Comparison of ENCODE assay signal across 11 cellular contexts in genomic region chr16:8864480-8864879, GRCh38. TPM values are rescaled to one million over a fixed set of nuclear protein-coding genes. Genes with fewer than 3 reads are reported as not detected.
DNase-seq lines count a peak whose midpoint lies in the region; ATAC-seq, FAIRE-seq and TF ChIP-seq lines count a peak whose summit lies in the region.
"Had no signal": no experiment of that assay in that cellular context is flagged by ENCODE, and none has a peak within 500 bp of the region (broad histone marks: within the 10 kb centered on the region; RNA-seq: fewer than 3 reads in every experiment).

No MANE protein-coding gene starts in this region.

- no peaks in the 10 kb centered on the region for H3K9me3 ChIP-seq in CD4-positive, alpha-beta T cell (ENCODE audit: control insufficient read depth, low read length)
- H3K9me3 ChIP-seq in HUES6 (ENCODE audit: control insufficient read depth, insufficient read depth, low read depth, low read length) = no peaks in the 10 kb centered on the region
- no peaks in the 10 kb centered on the region for H3K9me3 ChIP-seq in H1 (ENCODE audit: insufficient read depth in 2 of 2, low read depth in 1 of 2, low read length in 1 of 2)
- H3K9me3 ChIP-seq in neural progenitor cell (ENCODE audit: low read depth) = no peaks in the 10 kb centered on the region

- no peak for TF ChIP-seq RAD21 in H1 (IDR thresholded peaks at IDR 0.05 in 1 of 2, conservative IDR thresholded peaks at IDR 0.05 in 1 of 2; ENCODE audit: low read depth in 2 of 2, low read length in 2 of 2)

- ATAC-seq in CD4-positive, alpha-beta T cell (ENCODE audit: poor library complexity) = no peak
- no peak for ATAC-seq in HG02973 (IDR thresholded peaks at IDR 0.05; ENCODE audit: unreplicated experiment)

- H2AK5ac ChIP-seq in H1 (ENCODE audit: low read depth, low read length) = 0 out of 2 replicates have a peak overlapping the region, but pooled peaks have one; percentile 5

- H4K20me1 ChIP-seq in H1 (replicated peaks in 1 of 2; ENCODE audit: control insufficient read depth in 1 of 2, insufficient read depth in 2 of 2, low read length in 2 of 2) = peaks cover 38 to 55% of the 10 kb centered on the region in 2 experiments
- H4K20me1 ChIP-seq in neural progenitor cell (ENCODE audit: low read depth) = peaks cover 87% of the 10 kb centered on the region

- H3K79me2 ChIP-seq in H1 (ENCODE audit: control insufficient read depth in 1 of 2, insufficient read depth in 2 of 2, low read length in 2 of 2) (peaks cover 51 to 83% of the 10 kb centered on the region in 2 experiments), neural progenitor cell (ENCODE audit: low read depth) (peaks cover 93% of the 10 kb centered on the region)

- H3K23me2 ChIP-seq in H1 (ENCODE audit: low read depth, low read length) = peaks cover 22% of the 10 kb centered on the region

- no peak overlapping the region; the same call in 1 of the 2 replicates for H4K8ac ChIP-seq in H1 (ENCODE audit: extremely low read depth, insufficient read depth, low read length)

- intact Hi-C loops in CD4-positive, alpha-beta T cell (cut with DNase I, micrococcal nuclease) = loop anchor here in 1 of 2 experiments (10.0 kb wide), 1 partner anchor 1880 kb away; the partner anchor contains the start of gene NUBP1

- no peak overlapping the region for H3K14ac ChIP-seq in H1 (ENCODE audit: insufficient read length)

- H3K27me3 Mint-ChIP-seq in CD4-positive, alpha-beta T cell = no peaks in the 10 kb centered on the region
- H3K27me3 Mint-ChIP-seq in neural progenitor cell (ENCODE audit: insufficient read depth, low read depth) = peaks cover 8% of the 10 kb centered on the region

- no peak overlapping the region for H3K9ac ChIP-seq in HUES6 (ENCODE audit: low read length)
- H3K9ac ChIP-seq in H1 (replicated peaks in 1 of 4; ENCODE audit: extremely low read depth in 1 of 4, low read depth in 3 of 4, low read length in 3 of 4) = no peak overlapping the region
- H3K9ac ChIP-seq in neural progenitor cell = no peak overlapping the region

- H4K5ac ChIP-seq in H1 (ENCODE audit: insufficient read length, low read depth, low read length) = no peak overlapping the region

- peak overlapping the region; percentile 83; the same call in 1 of the 2 replicates for H3K18ac ChIP-seq in H1 (ENCODE audit: extremely low read depth, low read length)

- H3K27ac ChIP-seq in CD4-positive, alpha-beta T cell (ENCODE audit: low read depth, low read length) = no peak overlapping the region
- no peak overlapping the region for H3K27ac ChIP-seq in HUES6 (ENCODE audit: low read depth, low read length)
- no peak overlapping the region; the same call in 1 of the 2 replicates for H3K27ac ChIP-seq in H1 (ENCODE audit: low read depth, low read length)
- H3K27ac ChIP-seq in neural progenitor cell = peak overlapping the region; percentile 23

- H3K4me1 Mint-ChIP-seq in CD4-positive, alpha-beta T cell (ENCODE audit: low read depth) = peaks cover 42% of the 10 kb centered on the region
- peaks cover 57% of the 10 kb centered on the region for H3K4me1 Mint-ChIP-seq in neural progenitor cell

- no peak for TF ChIP-seq EP300 in H1 (IDR thresholded peaks at IDR 0.05; ENCODE audit: borderline replicate concordance in 1 of 2, low read depth in 2 of 2, low read length in 2 of 2)

- H3K56ac ChIP-seq in H1 (replicated peaks; ENCODE audit: insufficient read length, low read depth, low read length) = no peak overlapping the region

- peak overlapping the region; percentile 40 for H3K27ac Mint-ChIP-seq in CD4-positive, alpha-beta T cell
- peak overlapping the region; percentile 32 for H3K27ac Mint-ChIP-seq in neural progenitor cell

- H3K23ac ChIP-seq in H1 (ENCODE audit: insufficient read length) = no peak overlapping the region

- H3K4me3 Mint-ChIP-seq in CD4-positive, alpha-beta T cell = peak overlapping the region; percentile 30
- no peak overlapping the region for H3K4me3 Mint-ChIP-seq in neural progenitor cell

- peak overlapping the region; percentile 94 for H2BK5ac ChIP-seq in H1 (ENCODE audit: low read depth, low read length)

- CTCF ChIA-PET in CD4-positive, alpha-beta T cell (lab: Charles Lee) = no interaction called here
- CTCF ChIA-PET in H1 (lab: Charles Lee; ENCODE audit: partially characterized antibody) = interaction anchor here (1.0 to 10.5 kb wide), 8 partner anchors 10 to 186 kb away, joined by 3 to 90 read pairs (median 11); partner anchors contain the start of gene LITAFD

- H3K4me1 ChIP-seq in HUES6 (ENCODE audit: control insufficient read depth, insufficient read depth, low read length) (peaks cover 42% of the 10 kb centered on the region), H1 (replicated peaks in 1 of 4; ENCODE audit: control insufficient read depth in 3 of 4, insufficient read depth in 4 of 4, low read length in 3 of 4) (peaks cover 22 to 48% (median 34%) of the 10 kb centered on the region in 4 experiments), neural progenitor cell (peaks cover 38% of the 10 kb centered on the region)

- no peak for TF ChIP-seq CTCF in CD4-positive, alpha-beta T cell (IDR thresholded peaks at IDR 0.05)
- TF ChIP-seq CTCF in H1 (IDR thresholded peaks at IDR 0.05; ENCODE audit: control extremely low read depth in 1 of 3, insufficient read depth in 1 of 3, low read depth in 1 of 3, low read length in 3 of 3) = no peak
- TF ChIP-seq CTCF in neural progenitor cell (IDR thresholded peaks at IDR 0.05) = no peak

- H3K27me3 ChIP-seq in CD4-positive, alpha-beta T cell (ENCODE audit: control insufficient read depth, insufficient read depth, low read length) = no peaks in the 10 kb centered on the region
- no peaks in the 10 kb centered on the region for H3K27me3 ChIP-seq in HUES6 (ENCODE audit: control insufficient read depth, insufficient read depth, low read length)
- no peaks in the 10 kb centered on the region for H3K27me3 ChIP-seq in H1 (replicated peaks in 1 of 4; ENCODE audit: control insufficient read depth in 3 of 4, extremely low read depth in 1 of 4, insufficient read depth in 3 of 4, low read length in 3 of 4)
- H3K27me3 ChIP-seq in neural progenitor cell = no peaks in the 10 kb centered on the region

- no peak for DNase-seq in CD4-positive, alpha-beta T cell
- DNase-seq in H1 (ENCODE audit: low read depth in 1 of 2, low spot score in 2 of 2) (no peak), neural progenitor cell (ENCODE audit: low spot score) (no peak), NCI-H2029 (lab: John Stamatoyannopoulos, UW) (no peak), NCI-H1092 treated with DMSO at 0.1 percent for 48 hours (lab: John Stamatoyannopoulos, UW) (no peak), NCI-H1105 treated with DMSO at 0.1 percent for 48 hours (lab: John Stamatoyannopoulos, UW) (no peak)
- DNase-seq: effector CD8-positive, alpha-beta T cell; NCI-H446 treated with DMSO at 0.1 percent for 48 hours had no signal

- peak overlapping the region; percentile 80 for H2BK12ac ChIP-seq in H1 (ENCODE audit: low read depth, low read length)

- H3K4me3 ChIP-seq in HUES6 (ENCODE audit: low read depth, low read length) (peak overlapping the region; percentile 27; the same call in 1 of the 2 replicates), H1 (ENCODE audit: extremely low read depth in 1 of 4, insufficient read depth in 2 of 4, low read depth in 3 of 4, low read length in 4 of 4) (peak overlapping the region in 1 of 4 experiments; percentile 2; a peak in 1 of 8 replicates), neural progenitor cell (no peak overlapping the region)

- H2BK15ac ChIP-seq in H1 (ENCODE audit: low read length) = peak overlapping the region; percentile 9; the same call in 1 of the 2 replicates

- H3K36me3 Mint-ChIP-seq in CD4-positive, alpha-beta T cell (ENCODE audit: low read depth) = peaks cover 10% of the 10 kb centered on the region
- no peaks in the 10 kb centered on the region for H3K36me3 Mint-ChIP-seq in neural progenitor cell

- no peak for FAIRE-seq in H1 (lab: Jason Lieb, UNC)

- H4K91ac ChIP-seq in H1 (replicated peaks; ENCODE audit: insufficient read length, low read length) = peak overlapping the region; percentile 61

- H2AFZ ChIP-seq in H1 (ENCODE audit: low read length) (no peak overlapping the region), neural progenitor cell (replicated peaks) (no peak overlapping the region)

- H3K4ac ChIP-seq in H1 (replicated peaks; ENCODE audit: insufficient read length, low read depth, low read length) = peak overlapping the region; percentile 90

- no peaks in the 10 kb centered on the region for H3K9me3 Mint-ChIP-seq in CD4-positive, alpha-beta T cell
- H3K9me3 Mint-ChIP-seq in neural progenitor cell = no peaks in the 10 kb centered on the region

- peak overlapping the region; percentile 3 for H2BK120ac ChIP-seq in H1 (replicated peaks; ENCODE audit: low read depth, low read length)

- peaks cover 14% of the 10 kb centered on the region for H3K36me3 ChIP-seq in HUES6 (ENCODE audit: control insufficient read depth, insufficient read depth, low read length)
- H3K36me3 ChIP-seq in H1 (ENCODE audit: control insufficient read depth in 2 of 4, insufficient read depth in 4 of 4, low read length in 3 of 4) = peaks cover under 1 to 23% (median 4%) of the 10 kb centered on the region in 4 experiments; a peak in 5 of 8 replicates
- no peaks in the 10 kb centered on the region for H3K36me3 ChIP-seq in neural progenitor cell

- H3K4me2 ChIP-seq in H1 (ENCODE audit: insufficient read depth in 1 of 2, low read depth in 2 of 2, low read length in 2 of 2) (peak overlapping the region; percentile 45 to 58; a peak in 3 of 4 replicates), neural progenitor cell (peak overlapping the region; percentile 17)

- peaks cover 31% of the 10 kb centered on the region for H3K79me1 ChIP-seq in H1 (ENCODE audit: low read depth, low read length)

- H2BK20ac ChIP-seq in H1 (ENCODE audit: low read length) = no peak overlapping the region

- peaks cover 44% of the 10 kb centered on the region for H3F3A ChIP-seq in neural progenitor cell (ENCODE audit: low read depth)

- POLR2A ChIA-PET in CD4-positive, alpha-beta T cell (lab: Charles Lee) = interaction anchor here (1.2 kb wide), 1 partner anchor 13 kb away, joined by 3 read pairs; no protein-coding TSS in a partner anchor
- POLR2A ChIA-PET in H1 (lab: Charles Lee; ENCODE audit: partially characterized antibody) = interaction anchor here (0.5 to 29.1 kb wide), 8 partner anchors 6 to 183 kb away, joined by 3 to 456 read pairs (median 6); partner anchors contain the start of genes CARHSP1, LITAFD, PMM2 and TMEM186

- 62% methylated on average over 10 of the region's 11 CpGs; no CpG with 5 or more reads in 1 of the 2 experiments for WGBS in H1 (ENCODE audit: extremely low coverage in 1 of 2, insufficient coverage in 1 of 2, insufficient read length in 1 of 2, insufficient replicate concordance in 2 of 2, low coverage in 1 of 2, low lambda C conversion rate in 2 of 2, missing lambda C conversion rate in 1 of 2), 2 experiments

- 0 out of 3 replicates have a peak, but pooled peaks of 1 of the 2 experiments have one; percentile 7 for TF ChIP-seq POLR2A in H1 (IDR thresholded peaks at IDR 0.05; ENCODE audit: control extremely low read depth in 1 of 2, low read depth in 2 of 2, low read length in 2 of 2)

RNA-seq across cellular contexts. Expression of gene CARHSP1, which starts 4.3 kb away (rescaled TPM):
- total RNA-seq in CD4-positive, alpha-beta T cell = 10 to 100 TPM; 25.5 to 27.8 TPM
- total RNA-seq in H1 (2021; fragmentation: NEBNext Ultra II Directional; extraction: Animal tissue kit (Norgen Biotek cat#: 25700)) = 300 and 326 TPM in 2 replicates
- 292 and 364 TPM in 2 replicates for polyA plus RNA-seq in H1 (2011; rRNA removed)
- 283 TPM for polyA plus RNA-seq in H1 (2011; cell fraction: cytosol; rRNA removed)
- polyA plus RNA-seq in H1 (2011; cell fraction: nucleus; rRNA removed) = 318 TPM
- 259 to 418 TPM (median 380 TPM) in 4 replicates for polyA plus RNA-seq in H1 (2012, experiment 1 of 2)
- polyA plus RNA-seq in H1 (2012, experiment 2 of 2) = 407 TPM
- polyA plus RNA-seq in H1 (2013, experiment 1 of 2) = 117 TPM
- polyA plus RNA-seq in H1 (2013, experiment 2 of 2) = 115 TPM
- polyA minus RNA-seq in H1 (2011; rRNA and poly(A)+ RNA removed) = 252 and 270 TPM in 2 replicates
- polyA minus RNA-seq in H1 (2011; cell fraction: cytosol; rRNA and poly(A)+ RNA removed) = 191 TPM
- polyA minus RNA-seq in H1 (2011; cell fraction: nucleus; rRNA and poly(A)+ RNA removed) = 137 TPM
- 115 and 269 TPM in 2 replicates for total RNA-seq in neural progenitor cell (ENCODE audit: low replicate concordance)

RNA-seq across cellular contexts. Expression of gene LITAFD, which starts 17.7 kb away (rescaled TPM):
- under 1 TPM in 1 of 2 experiments, not detected in 1; 0.60 TPM for total RNA-seq in CD4-positive, alpha-beta T cell
- total RNA-seq in H1 (2021; fragmentation: NEBNext Ultra II Directional; extraction: Animal tissue kit (Norgen Biotek cat#: 25700)) = not detected in 2 replicates
- polyA plus RNA-seq in H1 (2011; rRNA removed) = not detected in 2 replicates
- not detected for polyA plus RNA-seq in H1 (2011; cell fraction: cytosol; rRNA removed)
- polyA plus RNA-seq in H1 (2011; cell fraction: nucleus; rRNA removed) = not detected
- polyA plus RNA-seq in H1 (2012, experiment 1 of 2) = not detected in 4 replicates
- polyA plus RNA-seq in H1 (2012, experiment 2 of 2) = not detected
- not detected for polyA plus RNA-seq in H1 (2013, experiment 1 of 2)
- not detected for polyA plus RNA-seq in H1 (2013, experiment 2 of 2)
- not detected in 2 replicates for polyA minus RNA-seq in H1 (2011; rRNA and poly(A)+ RNA removed)
- polyA minus RNA-seq in H1 (2011; cell fraction: cytosol; rRNA and poly(A)+ RNA removed) = not detected
- polyA minus RNA-seq in H1 (2011; cell fraction: nucleus; rRNA and poly(A)+ RNA removed) = not detected
- total RNA-seq in neural progenitor cell (ENCODE audit: low replicate concordance) = not detected in 2 replicates
- total RNA-seq: pulmonary artery endothelial cell had no signal
